Comparison of ENCODE assay signal across 1 cellular context in genomic region chr7:91636129-91636724, GRCh38.
TF ChIP-seq lines count a peak whose summit lies in the region.

No MANE protein-coding gene starts in this region.

TF ChIP-seq in GM23338, 12 proteins besides CTCF, POLR2A, EP300 and RAD21:
- TF ChIP-seq REST (IDR thresholded peaks at IDR 0.05; ENCODE audit: unreplicated experiment) = no peak
- no peak for TF ChIP-seq POLR2AphosphoS5 (IDR thresholded peaks at IDR 0.05; ENCODE audit: low read depth)
- no peak for TF ChIP-seq EZH2 (IDR thresholded peaks at IDR 0.05; ENCODE audit: low read depth, unreplicated experiment)
- TF ChIP-seq ZNF462 (CRISPR knock-in tag; IDR thresholded peaks at IDR 0.05) = peak; percentile 69
